24 cellular contexts compared by ENCODE assay signal in the genomic region with DNA sequence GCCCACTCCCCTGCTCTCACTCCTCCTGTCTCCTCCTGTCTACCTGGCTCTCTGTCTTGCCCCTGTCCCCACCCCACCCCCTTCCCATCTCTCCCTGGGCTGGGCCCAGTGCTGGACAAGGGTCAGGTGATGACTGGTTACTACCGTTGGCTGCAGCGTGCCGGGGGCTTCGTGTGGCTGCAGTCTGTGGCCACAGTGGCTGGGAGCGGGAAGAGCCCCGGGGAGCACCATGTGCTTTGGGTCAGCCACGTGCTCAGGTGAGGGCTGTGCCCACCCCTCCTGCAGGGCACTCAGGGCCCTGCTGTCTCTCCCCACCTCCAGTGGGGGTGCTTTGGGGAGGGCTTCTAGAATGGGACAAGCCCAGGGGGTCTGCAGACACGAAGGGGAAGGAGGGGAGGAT. TPM values are rescaled to one million over a fixed set of nuclear protein-coding genes. Genes with fewer than 3 reads are reported as not detected.
"Had no signal": no experiment of that assay in that cellular context is flagged by ENCODE, and none has a peak within 500 bp of the region (broad histone marks: within the 10 kb centered on the region; RNA-seq: fewer than 3 reads in every experiment).

No MANE protein-coding gene starts in this region.

- ATAC-seq: esophagus mucosa; heart left ventricle; natural killer cell treated with Interleukin-12 subunit alpha and Interleukin-12 subunit beta and Interleukin-15 and Interleukin-18, amount 100 ng/mL, for 72 hours; stimulated activated naive CD8-positive, alpha-beta T cell treated with anti-CD3 and anti-CD28 coated beads, Interleukin-15, Interleukin-2, amounts not matched to agents 100 U/mL and 50 U/mL, for 24 hours had no signal

- H3K9me3 Mint-ChIP-seq: natural killer cell treated with Interleukin-12 subunit alpha and Interleukin-12 subunit beta and Interleukin-15 and Interleukin-18, amount 100 ng/mL, for 72 hours; neural progenitor cell; type B pancreatic cell had no signal

- H3K9me3 ChIP-seq: heart left ventricle, prostate gland, sigmoid colon, suprapubic skin, thyroid gland, uterus had no signal

- H2AFZ ChIP-seq: neural progenitor cell, parathyroid adenoma had no signal

- H3K4me3 ChIP-seq: dorsolateral prefrontal cortex, heart left ventricle, neural progenitor cell, prostate gland, sigmoid colon, skin epidermis, suprapubic skin, thyroid gland, uterus had no signal

- H3K79me2 ChIP-seq: parathyroid adenoma had no signal

- H3K36me3 ChIP-seq: heart left ventricle, neural progenitor cell, prostate gland, thyroid gland, uterus had no signal

- H3K27ac ChIP-seq: heart left ventricle, neural progenitor cell, parathyroid adenoma, prostate gland, sigmoid colon, skin epidermis, suprapubic skin, thyroid gland, uterus had no signal

- DNase-seq: cortex of kidney; dorsolateral prefrontal cortex; effector CD8-positive, alpha-beta T cell; heart left ventricle; hippocampal formation; kidney glomerular epithelial cell; occipital lobe; sigmoid colon; stimulated activated CD4-positive, alpha-beta T cell treated with anti-CD3 and anti-CD28 coated beads, Interleukin-2, amount 100 ng/mL, for 24 hours; stimulated activated CD4-positive, alpha-beta T cell treated with anti-CD3 and anti-CD28 coated beads, Interleukin-4, amount 100 ng/mL, for 4 hours; stimulated activated naive CD8-positive, alpha-beta T cell treated with anti-CD3 and anti-CD28 coated beads, Interleukin-15, Interleukin-2, amounts not matched to agents 100 U/mL and 50 U/mL, for 24 hours; thyroid gland; uterus had no signal

- H3K36me3 Mint-ChIP-seq: natural killer cell treated with Interleukin-12 subunit alpha and Interleukin-12 subunit beta and Interleukin-15 and Interleukin-18, amount 100 ng/mL, for 72 hours; type B pancreatic cell had no signal

- H3K27me3 Mint-ChIP-seq: natural killer cell treated with Interleukin-12 subunit alpha and Interleukin-12 subunit beta and Interleukin-15 and Interleukin-18, amount 100 ng/mL, for 72 hours; type B pancreatic cell had no signal

- H3K4me3 Mint-ChIP-seq: natural killer cell treated with Interleukin-12 subunit alpha and Interleukin-12 subunit beta and Interleukin-15 and Interleukin-18, amount 100 ng/mL, for 72 hours; type B pancreatic cell had no signal

- H3K4me2 ChIP-seq: neural progenitor cell had no signal

- H3K9ac ChIP-seq: neural progenitor cell, parathyroid adenoma had no signal

- H3K27ac Mint-ChIP-seq: natural killer cell treated with Interleukin-12 subunit alpha and Interleukin-12 subunit beta and Interleukin-15 and Interleukin-18, amount 100 ng/mL, for 72 hours; neural progenitor cell; type B pancreatic cell had no signal

- H3K4me1 ChIP-seq: neural progenitor cell, prostate gland, uterus had no signal

- H3K27me3 ChIP-seq: dorsolateral prefrontal cortex, heart left ventricle, neural progenitor cell, sigmoid colon, suprapubic skin, thyroid gland, uterus had no signal

RNA-seq across cellular contexts. Expression of a gene that starts 21.2 kb away (rescaled TPM):
- total RNA-seq: liver; lung microvascular endothelial cell; mesenteric fat pad; natural killer cell treated with Interleukin-12 subunit alpha and Interleukin-12 subunit beta and Interleukin-15 and Interleukin-18, amount 100 ng/mL, for 72 hours; uterus had no signal
